24 cellular contexts compared by ENCODE assay signal in genomic region chr3:41357271-41357670, GRCh38.
"Had no signal": no experiment of that assay in that cellular context is flagged by ENCODE, and none has a peak within 500 bp of the region (broad histone marks: within the 10 kb centered on the region; RNA-seq: fewer than 3 reads in every experiment).

No MANE protein-coding gene starts in this region.

- H3K4me2 ChIP-seq: hepatocyte had no signal

- H3K9me3 ChIP-seq: left ventricle myocardium inferior, right atrium auricular region, right lobe of liver, stomach, testis, thyroid gland, transverse colon, uterus had no signal

- H3K36me3 Mint-ChIP-seq: mesothelial cell of epicardium; natural killer cell treated with Interleukin-12 subunit alpha and Interleukin-12 subunit beta and Interleukin-15 and Interleukin-18, amount 100 ng/mL, for 72 hours had no signal

- H3K27me3 Mint-ChIP-seq: naive thymus-derived CD4-positive, alpha-beta T cell; stimulated activated naive B cell treated with anti-CD40 and anti-IgM and Interleukin-4, amounts not matched to agents 10 μg/mL and 1 μg/mL and 100 μg/mL, for 72 hours had no signal

- DNase-seq: islet precursor cell; left ventricle myocardium inferior; mesendoderm; naive thymus-derived CD4-positive, alpha-beta T cell; nucleus accumbens; right lobe of liver; stimulated activated CD4-positive, alpha-beta T cell treated with anti-CD3 and anti-CD28 coated beads, Interleukin-12 subunit alpha, Interleukin-12 subunit beta, amount 100 ng/mL, for 4 hours; stimulated activated CD4-positive, alpha-beta T cell treated with anti-CD3 and anti-CD28 coated beads, Interleukin-15, amount 100 ng/mL, for 24 hours; stimulated activated CD4-positive, alpha-beta T cell treated with anti-CD3 and anti-CD28 coated beads, Interleukin-2, amount 100 ng/mL, for 24 hours; stimulated activated CD4-positive, alpha-beta T cell treated with anti-CD3 and anti-CD28 coated beads, Interleukin-4, amount 100 ng/mL, for 1 hour; stimulated activated naive B cell treated with anti-CD40 and anti-IgM and Interleukin-4, amounts not matched to agents 10 μg/mL and 1 μg/mL and 100 μg/mL, for 72 hours; stimulated activated naive CD8-positive, alpha-beta T cell treated with anti-CD3 and anti-CD28 coated beads, Interleukin-15, Interleukin-2, amounts not matched to agents 100 U/mL and 50 U/mL, for 24 hours; stomach; testis; thyroid gland; transverse colon; uterus had no signal

- H3K4me3 Mint-ChIP-seq: mesothelial cell of epicardium; naive thymus-derived CD4-positive, alpha-beta T cell; natural killer cell treated with Interleukin-12 subunit alpha and Interleukin-12 subunit beta and Interleukin-15 and Interleukin-18, amount 100 ng/mL, for 72 hours; stimulated activated naive B cell treated with anti-CD40 and anti-IgM and Interleukin-4, amounts not matched to agents 10 μg/mL and 1 μg/mL and 100 μg/mL, for 72 hours had no signal

- H3K4me1 Mint-ChIP-seq: mesothelial cell of epicardium had no signal

- H3K9me3 Mint-ChIP-seq: natural killer cell treated with Interleukin-12 subunit alpha and Interleukin-12 subunit beta and Interleukin-15 and Interleukin-18, amount 100 ng/mL, for 72 hours; stimulated activated naive B cell treated with anti-CD40 and anti-IgM and Interleukin-4, amounts not matched to agents 10 μg/mL and 1 μg/mL and 100 μg/mL, for 72 hours had no signal

- H3K4me3 ChIP-seq: hepatocyte, left ventricle myocardium inferior, lung, right atrium auricular region, right lobe of liver, skin epidermis, stomach, testis, thyroid gland, transverse colon, uterus had no signal

- H3K4me1 ChIP-seq: right lobe of liver, stomach, testis, thyroid gland, transverse colon, uterus had no signal

- H3K36me3 ChIP-seq: left ventricle myocardium inferior, right atrium auricular region, right lobe of liver, stomach, thyroid gland, transverse colon, uterus had no signal

- H3K27me3 ChIP-seq: hepatocyte, right atrium auricular region, right lobe of liver, stomach, testis, thyroid gland, transverse colon, uterus had no signal

- ATAC-seq: naive thymus-derived CD4-positive, alpha-beta T cell; natural killer cell treated with Interleukin-12 subunit alpha and Interleukin-12 subunit beta and Interleukin-15 and Interleukin-18, amount 100 ng/mL, for 72 hours; right lobe of liver; stimulated activated naive B cell treated with anti-CD40 and anti-IgM and Interleukin-4, amounts not matched to agents 10 μg/mL and 1 μg/mL and 100 μg/mL, for 72 hours; stimulated activated naive CD8-positive, alpha-beta T cell treated with anti-CD3 and anti-CD28 coated beads, Interleukin-15, Interleukin-2, amounts not matched to agents 100 U/mL and 50 U/mL, for 24 hours had no signal

- H3K9ac ChIP-seq: parathyroid adenoma had no signal

- H3K27ac ChIP-seq: hepatocyte, left ventricle myocardium inferior, parathyroid adenoma, right atrium auricular region, right lobe of liver, skin epidermis, stomach, testis, thyroid gland, transverse colon, uterus had no signal

- H3K27ac Mint-ChIP-seq: mesothelial cell of epicardium; naive thymus-derived CD4-positive, alpha-beta T cell; natural killer cell treated with Interleukin-12 subunit alpha and Interleukin-12 subunit beta and Interleukin-15 and Interleukin-18, amount 100 ng/mL, for 72 hours; stimulated activated naive B cell treated with anti-CD40 and anti-IgM and Interleukin-4, amounts not matched to agents 10 μg/mL and 1 μg/mL and 100 μg/mL, for 72 hours had no signal

- H3K79me2 ChIP-seq: hepatocyte had no signal

- H2AFZ ChIP-seq: hepatocyte, parathyroid adenoma had no signal
